In the genomic region with DNA sequence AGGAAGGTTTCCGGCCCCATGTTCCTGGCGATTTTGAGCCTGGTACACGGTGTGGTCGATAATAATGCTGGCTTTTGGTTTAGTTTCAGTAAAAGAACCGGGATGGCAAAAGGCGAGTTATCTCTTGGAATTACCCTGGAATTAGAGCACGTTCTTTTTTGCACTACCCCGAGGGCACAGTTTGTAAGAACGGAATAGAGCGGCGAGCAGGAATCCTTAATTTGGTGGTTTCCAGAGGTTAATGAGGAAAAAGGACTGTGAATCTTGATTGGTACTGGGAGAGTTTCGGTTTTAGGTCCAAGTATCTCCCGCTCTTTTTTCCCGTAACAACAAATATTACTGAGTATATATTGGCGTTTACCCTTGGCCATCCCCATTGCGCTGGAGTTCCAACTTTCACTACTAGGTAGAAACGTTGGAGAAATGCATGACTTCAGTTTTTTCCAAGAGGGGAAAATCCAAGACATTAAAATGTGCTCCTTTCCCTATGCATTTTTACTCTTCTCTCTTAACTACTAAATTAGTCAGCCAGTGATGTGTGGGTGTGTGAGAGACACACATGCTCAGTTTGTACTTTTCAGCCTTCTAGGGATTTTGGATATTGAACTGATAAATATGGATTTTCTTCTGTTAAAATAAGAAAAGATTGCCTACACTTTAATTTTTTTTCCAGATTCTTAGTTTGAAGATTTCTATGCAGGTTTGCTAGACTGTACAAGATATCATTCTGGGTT, we compare ENCODE assay signal across 8 cellular contexts.
DNase-seq lines count a peak whose midpoint lies in the region; ATAC-seq and TF ChIP-seq lines count a peak whose summit lies in the region.

No MANE protein-coding gene starts in this region.

- no peaks in the 10 kb centered on the region for H3K27me3 Mint-ChIP-seq in activated CD8-positive, alpha-beta memory T cell treated with anti-CD3 and anti-CD28 coated beads, Interleukin-2, amount 10 ng/mL, durations not matched to agents 7 days and 5 days
- peaks cover 5% of the 10 kb centered on the region for H3K27me3 Mint-ChIP-seq in endothelial cell (ENCODE audit: unreplicated experiment)
- H3K27me3 Mint-ChIP-seq in naive thymus-derived CD8-positive, alpha-beta T cell, result no peaks in the 10 kb centered on the region

- H3K36me3 Mint-ChIP-seq in activated CD8-positive, alpha-beta memory T cell treated with anti-CD3 and anti-CD28 coated beads, Interleukin-2, amount 10 ng/mL, durations not matched to agents 7 days and 5 days, result peaks cover 5% of the 10 kb centered on the region
- no peaks in the 10 kb centered on the region for H3K36me3 Mint-ChIP-seq in endothelial cell (ENCODE audit: low read depth, unreplicated experiment)
- H3K36me3 Mint-ChIP-seq in naive thymus-derived CD8-positive, alpha-beta T cell, result peaks cover 0 to 11% (median 4%) of the 10 kb centered on the region in 3 donors

- H3K4me3 Mint-ChIP-seq in activated CD8-positive, alpha-beta memory T cell treated with anti-CD3 and anti-CD28 coated beads, Interleukin-2, amount 10 ng/mL, durations not matched to agents 7 days and 5 days, result peak overlapping the region; percentile 98
- peak overlapping the region; percentile 95 for H3K4me3 Mint-ChIP-seq in endothelial cell (ENCODE audit: unreplicated experiment)
- peak overlapping the region; percentile 92 to 99 (median 97) for H3K4me3 Mint-ChIP-seq in naive thymus-derived CD8-positive, alpha-beta T cell

- no peak for ATAC-seq in activated CD8-positive, alpha-beta memory T cell treated with anti-CD3 and anti-CD28 coated beads, Interleukin-2, amount 10 ng/mL, durations not matched to agents 7 days and 5 days
- ATAC-seq in naive thymus-derived CD8-positive, alpha-beta T cell, result no peak

- CTCF ChIA-PET in activated CD8-positive, alpha-beta memory T cell treated with anti-CD3 and anti-CD28 coated beads, Interleukin-2, amount 10 ng/mL, durations not matched to agents 7 days and 5 days (lab: Charles Lee), result interaction anchor here (1.2 kb wide), 1 partner anchor 915 kb away, joined by 3 read pairs; no protein-coding TSS in a partner anchor

- H3K4me1 Mint-ChIP-seq in activated CD8-positive, alpha-beta memory T cell treated with anti-CD3 and anti-CD28 coated beads, Interleukin-2, amount 10 ng/mL, durations not matched to agents 7 days and 5 days, result peaks cover 20% of the 10 kb centered on the region
- H3K4me1 Mint-ChIP-seq in endothelial cell (ENCODE audit: unreplicated experiment), result peaks cover 31% of the 10 kb centered on the region
- H3K4me1 Mint-ChIP-seq in naive thymus-derived CD8-positive, alpha-beta T cell, result peaks cover 6 to 14% (median 11%) of the 10 kb centered on the region in 4 donors

- H3K9me3 Mint-ChIP-seq in activated CD8-positive, alpha-beta memory T cell treated with anti-CD3 and anti-CD28 coated beads, Interleukin-2, amount 10 ng/mL, durations not matched to agents 7 days and 5 days (ENCODE audit: low read depth), result no peaks in the 10 kb centered on the region
- H3K9me3 Mint-ChIP-seq in endothelial cell (ENCODE audit: unreplicated experiment), result no peaks in the 10 kb centered on the region
- H3K9me3 Mint-ChIP-seq in naive thymus-derived CD8-positive, alpha-beta T cell, result peaks cover 0 to 11% (median 3%) of the 10 kb centered on the region in 9 donors

- DNase-seq in activated CD8-positive, alpha-beta memory T cell treated with anti-CD3 and anti-CD28 coated beads, Interleukin-2, amount 10 ng/mL, durations not matched to agents 7 days and 5 days, result no peak
- DNase-seq in activated CD8-positive, alpha-beta memory T cell treated with anti-CD3 and anti-CD28 coated beads, Interleukin-2, amount 50 U/mL, for 48 hours, result no peak
- DNase-seq in RPMI7951 (ENCODE audit: low read depth) (peak; percentile 42), endothelial cell (ENCODE audit: low spot score) (no peak), HCEC 1CT (no peak)
- DNase-seq in naive thymus-derived CD8-positive, alpha-beta T cell, result peak in 1 of 10 donors; percentile 4
- DNase-seq in activated CD4-positive, CD25-positive, alpha-beta regulatory T cell (lab: John Stamatoyannopoulos, UW), result no peak
- no peak for DNase-seq in stimulated activated CD4-positive, alpha-beta T cell treated with anti-CD3 and anti-CD28 coated beads, Interleukin-4, amount 100 ng/mL, for 4 hours

- POLR2A ChIA-PET in naive thymus-derived CD8-positive, alpha-beta T cell (lab: Charles Lee), result no interaction called here

- no peak for TF ChIP-seq CTCF in endothelial cell (IDR thresholded peaks at IDR 0.05; ENCODE audit: unreplicated experiment)

- H3K27ac Mint-ChIP-seq in activated CD8-positive, alpha-beta memory T cell treated with anti-CD3 and anti-CD28 coated beads, Interleukin-2, amount 10 ng/mL, durations not matched to agents 7 days and 5 days, result peak overlapping the region; percentile 96
- H3K27ac Mint-ChIP-seq in endothelial cell (ENCODE audit: unreplicated experiment), result peak overlapping the region; percentile 100
- H3K27ac Mint-ChIP-seq in naive thymus-derived CD8-positive, alpha-beta T cell, result peak overlapping the region; percentile 99 to 100 (median 100)
